ENCODE assay signal across 9 cellular contexts in genomic region chr9:113609562-113610318, GRCh38.
DNase-seq lines count a peak whose midpoint lies in the region; ATAC-seq and TF ChIP-seq lines count a peak whose summit lies in the region.
"Had no signal": no experiment of that assay in that cellular context is flagged by ENCODE, and none has a peak within 500 bp of the region (broad histone marks: within the 10 kb centered on the region; RNA-seq: fewer than 3 reads in every experiment).

No MANE protein-coding gene starts in this region.

- H3K9me3 Mint-ChIP-seq in CD4-positive, alpha-beta T cell: no peaks in the 10 kb centered on the region

- CTCF ChIA-PET in CD4-positive, alpha-beta T cell (lab: Charles Lee): no interaction called here

- H3K27me3 ChIP-seq in thyroid gland (no peaks in the 10 kb centered on the region), foreskin keratinocyte (no peaks in the 10 kb centered on the region)
- no peaks in the 10 kb centered on the region for H3K27me3 ChIP-seq in CD4-positive, alpha-beta T cell (ENCODE audit: control insufficient read depth, insufficient read depth, low read length)

- no peaks in the 10 kb centered on the region for H3K36me3 Mint-ChIP-seq in CD4-positive, alpha-beta T cell (ENCODE audit: low read depth)

- H3K4me1 Mint-ChIP-seq in CD4-positive, alpha-beta T cell (ENCODE audit: low read depth): no peaks in the 10 kb centered on the region

- WGBS in thyroid gland, 2 donors: 38 to 42% methylated on average over 18 to 21 of the region's 21 CpGs

- intact Hi-C loops in mucosa of descending colon (cut with DNase I, micrococcal nuclease) (no loop called here), thyroid gland (cut with DNase I) (no loop called here)
- intact Hi-C loops in CD4-positive, alpha-beta T cell (cut with DNase I, micrococcal nuclease): no loop called here

- H3K36me3 ChIP-seq in mucosa of descending colon (ENCODE audit: low read depth): no peaks in the 10 kb centered on the region
- H3K36me3 ChIP-seq in thyroid gland: no peaks in the 10 kb centered on the region

- no peak for TF ChIP-seq POLR2A in thyroid gland (IDR thresholded peaks at IDR 0.05)

- TF ChIP-seq CTCF in mucosa of descending colon (IDR thresholded peaks at IDR 0.05): no peak
- TF ChIP-seq CTCF in thyroid gland (IDR thresholded peaks at IDR 0.05): no peak
- TF ChIP-seq CTCF in foreskin keratinocyte (conservative IDR thresholded peaks at IDR 0.05): no peak
- TF ChIP-seq CTCF in CD4-positive, alpha-beta T cell (IDR thresholded peaks at IDR 0.05): no peak

- H3K27ac Mint-ChIP-seq in CD4-positive, alpha-beta T cell: no peak overlapping the region

- no peak overlapping the region for H3K4me3 Mint-ChIP-seq in CD4-positive, alpha-beta T cell

- H3K4me1 ChIP-seq in mucosa of descending colon (ENCODE audit: low read depth): no peaks in the 10 kb centered on the region
- peaks cover 19 to 24% of the 10 kb centered on the region in 2 donors for H3K4me1 ChIP-seq in thyroid gland
- no peaks in the 10 kb centered on the region for H3K4me1 ChIP-seq in foreskin keratinocyte

- DNase-seq in SHP77 (lab: John Stamatoyannopoulos, UW) (peak; percentile 73 to 81), foreskin melanocyte (peak; percentile 70), mucosa of descending colon (peak in 1 of 3 donors; percentile 32), thyroid gland (peak; percentile 90 to 95), DMS79 treated with DMSO at 0.1 percent for 48 hours (lab: John Stamatoyannopoulos, UW) (no peak), foreskin keratinocyte (no peak), NCI-H128 (lab: John Stamatoyannopoulos, UW; ENCODE audit: unreplicated experiment) (no peak)
- DNase-seq in CD4-positive, alpha-beta T cell: no peak
- DNase-seq: KG1 had no signal

- no peaks in the 10 kb centered on the region for H3K27me3 Mint-ChIP-seq in CD4-positive, alpha-beta T cell

- H3K9me3 ChIP-seq in mucosa of descending colon (no peaks in the 10 kb centered on the region), thyroid gland (no peaks in the 10 kb centered on the region)
- no peaks in the 10 kb centered on the region for H3K9me3 ChIP-seq in CD4-positive, alpha-beta T cell (ENCODE audit: control insufficient read depth, low read length)

- ATAC-seq in mucosa of descending colon (peak; percentile 29), foreskin keratinocyte (no peak)
- ATAC-seq in CD4-positive, alpha-beta T cell (ENCODE audit: poor library complexity): no peak

- peak overlapping the region; percentile 26 to 66 (median 59) for H3K27ac ChIP-seq in thyroid gland
- no peak overlapping the region for H3K27ac ChIP-seq in foreskin keratinocyte
- no peak overlapping the region for H3K27ac ChIP-seq in CD4-positive, alpha-beta T cell (ENCODE audit: low read depth, low read length)

- POLR2A ChIA-PET in CD4-positive, alpha-beta T cell (lab: Charles Lee): no interaction called here

- H3K4me3 ChIP-seq in mucosa of descending colon (no peak overlapping the region), thyroid gland (replicated peaks in 1 of 3) (no peak overlapping the region)

Comparison
In these comparisons a context has a peak if more than half of its experiments do, and no peak if none do; other contexts are left out.
1. DNase-seq: peak in SHP77 (2 of 2), foreskin melanocyte (single experiment) and thyroid gland (2 of 2); none in DMS79 treated with DMSO at 0.1 percent for 48 hours (single experiment), foreskin keratinocyte (0 of 2), NCI-H128 (single experiment) and CD4-positive, alpha-beta T cell (0 of 10).
2. H3K27ac ChIP-seq: peak in thyroid gland (3 of 3); none in foreskin keratinocyte (single experiment) and CD4-positive, alpha-beta T cell (single experiment).